Comparison of ENCODE assay signal across 8 cellular contexts in the genomic region with DNA sequence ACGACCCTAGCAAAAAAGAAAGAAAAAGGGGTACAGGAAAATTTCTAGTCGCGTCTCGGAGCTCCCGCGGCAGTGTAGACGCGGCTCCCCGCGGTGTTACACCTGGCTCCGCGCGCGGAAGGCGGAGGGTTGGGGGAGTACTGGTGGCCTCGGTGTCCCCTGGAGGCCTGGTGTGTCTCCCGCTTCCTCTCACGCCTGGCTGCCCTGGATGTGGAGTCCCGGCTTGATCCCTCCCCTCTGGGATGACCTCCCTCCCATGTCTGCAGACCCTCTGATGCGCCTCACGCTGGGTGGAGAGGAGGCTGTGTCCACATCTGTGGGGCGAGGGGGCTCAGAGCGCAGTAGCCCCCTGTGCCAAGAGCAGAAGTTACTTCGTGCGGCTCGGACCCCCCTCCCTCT. TPM values are rescaled to one million over a fixed set of nuclear protein-coding genes. Genes with fewer than 3 reads are reported as not detected.
DNase-seq lines count a peak whose midpoint lies in the region; ATAC-seq lines count a peak whose summit lies in the region.

No MANE protein-coding gene starts in this region.

- CTCF ChIA-PET in activated CD8-positive, alpha-beta T cell treated with anti-CD3 and anti-CD28 coated beads, Interleukin-2, amount 10 ng/mL, durations not matched to agents 7 days and 5 days (lab: Charles Lee) = no interaction called here

- H3K27ac Mint-ChIP-seq in activated CD8-positive, alpha-beta T cell treated with anti-CD3 and anti-CD28 coated beads, Interleukin-2, amount 10 ng/mL, durations not matched to agents 7 days and 5 days = no peak overlapping the region

- H3K36me3 Mint-ChIP-seq in activated CD8-positive, alpha-beta T cell treated with anti-CD3 and anti-CD28 coated beads, Interleukin-2, amount 10 ng/mL, durations not matched to agents 7 days and 5 days (ENCODE audit: low read depth) = peaks cover 2% of the 10 kb centered on the region

- H3K4me1 Mint-ChIP-seq in activated CD8-positive, alpha-beta T cell treated with anti-CD3 and anti-CD28 coated beads, Interleukin-2, amount 10 ng/mL, durations not matched to agents 7 days and 5 days (ENCODE audit: low read depth) = peaks cover 11% of the 10 kb centered on the region

- peak overlapping the region; percentile 77 for H3K4me3 Mint-ChIP-seq in activated CD8-positive, alpha-beta T cell treated with anti-CD3 and anti-CD28 coated beads, Interleukin-2, amount 10 ng/mL, durations not matched to agents 7 days and 5 days

- POLR2A ChIA-PET in activated CD8-positive, alpha-beta T cell treated with anti-CD3 and anti-CD28 coated beads, Interleukin-2, amount 10 ng/mL, durations not matched to agents 7 days and 5 days (lab: Charles Lee) = no interaction called here

- DNase-seq in activated CD4-positive, alpha-beta T cell treated with anti-CD3 and anti-CD28 coated beads for 48 hours = peak; percentile 32
- DNase-seq in activated CD4-positive, alpha-beta T cell treated with anti-CD3 and anti-CD28 coated beads, Interleukin-2, amount 50 U/mL, for 4 hours = no peak
- no peak for DNase-seq in activated CD8-positive, alpha-beta T cell treated with anti-CD3 and anti-CD28 coated beads, Interleukin-2, amount 10 ng/mL, durations not matched to agents 7 days and 5 days
- peak; percentile 66 for DNase-seq in iPS-NIHi7 (ENCODE audit: extremely low spot score)
- peak; percentile 13 for DNase-seq in stimulated activated naive CD8-positive, alpha-beta T cell treated with anti-CD3 and anti-CD28 coated beads, Interleukin-15, Interleukin-2, amounts not matched to agents 100 U/mL and 50 U/mL, for 24 hours
- no peak for DNase-seq in NCI-H2196 (lab: John Stamatoyannopoulos, UW; ENCODE audit: unreplicated experiment)
- no peak for DNase-seq in NCI-H446 treated with DMSO at 0.1 percent for 48 hours (lab: John Stamatoyannopoulos, UW)
- no peak for DNase-seq in amniotic stem cell (lab: John Stamatoyannopoulos, UW)

- ATAC-seq in activated CD8-positive, alpha-beta T cell treated with anti-CD3 and anti-CD28 coated beads, Interleukin-2, amount 10 ng/mL, durations not matched to agents 7 days and 5 days = no peak
- ATAC-seq in stimulated activated naive CD8-positive, alpha-beta T cell treated with anti-CD3 and anti-CD28 coated beads, Interleukin-15, Interleukin-2, amounts not matched to agents 100 U/mL and 50 U/mL, for 24 hours = no peak

- no peaks in the 10 kb centered on the region for H3K9me3 Mint-ChIP-seq in activated CD8-positive, alpha-beta T cell treated with anti-CD3 and anti-CD28 coated beads, Interleukin-2, amount 10 ng/mL, durations not matched to agents 7 days and 5 days (ENCODE audit: insufficient read depth)

- peaks cover 33% of the 10 kb centered on the region for H3K27me3 Mint-ChIP-seq in activated CD8-positive, alpha-beta T cell treated with anti-CD3 and anti-CD28 coated beads, Interleukin-2, amount 10 ng/mL, durations not matched to agents 7 days and 5 days (ENCODE audit: low read depth)

RNA-seq across cellular contexts. Expression of a gene that starts 1.2 kb away (rescaled TPM):
- 1 to 10 TPM; 4.4 to 6.5 TPM for total RNA-seq in activated CD8-positive, alpha-beta T cell treated with anti-CD3 and anti-CD28 coated beads, Interleukin-2, amount 10 ng/mL, durations not matched to agents 7 days and 5 days

Comparison
In these comparisons a context has a peak if more than half of its experiments do, and no peak if none do; other contexts are left out.
1. DNase-seq: peak in activated CD4-positive, alpha-beta T cell treated with anti-CD3 and anti-CD28 coated beads for 48 hours (single experiment), iPS-NIHi7 (single experiment) and stimulated activated naive CD8-positive, alpha-beta T cell treated with anti-CD3 and anti-CD28 coated beads, Interleukin-15, Interleukin-2, amounts not matched to agents 100 U/mL and 50 U/mL, for 24 hours (single experiment); none in activated CD4-positive, alpha-beta T cell treated with anti-CD3 and anti-CD28 coated beads, Interleukin-2, amount 50 U/mL, for 4 hours (0 of 2), activated CD8-positive, alpha-beta T cell treated with anti-CD3 and anti-CD28 coated beads, Interleukin-2, amount 10 ng/mL, durations not matched to agents 7 days and 5 days (single experiment), NCI-H2196 (single experiment), NCI-H446 treated with DMSO at 0.1 percent for 48 hours (single experiment) and amniotic stem cell (single experiment).